ENCODE assay signal across 15 cellular contexts in genomic region chr1:157274698-157275534, GRCh38.
DNase-seq lines count a peak whose midpoint lies in the region; ATAC-seq and TF ChIP-seq lines count a peak whose summit lies in the region.
"Had no signal": no experiment of that assay in that cellular context is flagged by ENCODE, and none has a peak within 500 bp of the region (broad histone marks: within the 10 kb centered on the region; RNA-seq: fewer than 3 reads in every experiment).

No MANE protein-coding gene starts in this region.

- peaks cover 30% of the 10 kb centered on the region for H3K27me3 ChIP-seq in NT2/D1 (ENCODE audit: insufficient read depth, insufficient read length)
- H3K27me3 ChIP-seq: colonic mucosa had no signal

- WGBS in mesodermal cell (ENCODE audit: insufficient coverage in 2 of 2), 2 experiments: 88 to 93% methylated on average over 6 to 7 of the region's 8 CpGs

- DNase-seq in DMS53 treated with DMSO at 0.1 percent for 48 hours (lab: John Stamatoyannopoulos, UW; ENCODE audit: unreplicated experiment) (peak; percentile 48), NT2/D1 (ENCODE audit: low read depth, low spot score) (peak; percentile 6), dedifferentiated amniotic fluid mesenchymal stem cell (ENCODE audit: extremely low spot score) (peak; percentile 39), COR-L47 (lab: John Stamatoyannopoulos, UW) (no peak), GM13977 (ENCODE audit: low spot score) (no peak)
- DNase-seq in stimulated activated CD4-positive, alpha-beta T cell treated with anti-CD3 and anti-CD28 coated beads, Interleukin-2, amount 100 ng/mL, for 48 hours: no peak
- DNase-seq: activated CD4-positive, alpha-beta T cell treated with anti-CD3 and anti-CD28 coated beads, Interleukin-2, amount 50 U/mL, for 48 hours; activated naive CD4-positive, alpha-beta T cell treated with Interleukin-2 at 50 U/mL for 16 hours; colonic mucosa; NCI-H1930; occipital lobe; stimulated activated naive CD4-positive, alpha-beta T cell had no signal

- no peak overlapping the region for H3K9ac ChIP-seq in NT2/D1 (ENCODE audit: insufficient read length, low read depth)

- H3K4me3 ChIP-seq in NT2/D1 (ENCODE audit: insufficient read length, low read depth) (peak overlapping the region; percentile 13), mesodermal cell (ENCODE audit: extremely low read depth, insufficient read depth, low read length, poor library complexity, severe bottlenecking) (no peak overlapping the region)
- H3K4me3 ChIP-seq: colonic mucosa had no signal

- H3K27ac ChIP-seq in mesodermal cell (ENCODE audit: low read depth, low read length, severe bottlenecking): peak overlapping the region; percentile 18
- H3K27ac ChIP-seq: colonic mucosa had no signal

- H3K4me1 ChIP-seq in NT2/D1 (ENCODE audit: insufficient read depth, insufficient read length) (peaks cover 14% of the 10 kb centered on the region), mesodermal cell (ENCODE audit: control insufficient read depth, insufficient read depth, low read length, poor library complexity, severe bottlenecking) (peaks cover 23% of the 10 kb centered on the region)
- H3K4me1 ChIP-seq: colonic mucosa had no signal

- H3K36me3 ChIP-seq in NT2/D1 (ENCODE audit: insufficient read depth, insufficient read length, low read length) (no peaks in the 10 kb centered on the region), mesodermal cell (ENCODE audit: control insufficient read depth, insufficient read depth, low read length) (no peaks in the 10 kb centered on the region)
- H3K36me3 ChIP-seq: colonic mucosa had no signal

- no peak for TF ChIP-seq CTCF in GM13977 (IDR thresholded peaks at IDR 0.05; ENCODE audit: extremely low read depth, insufficient read depth, missing control alignments)

- no peak for ATAC-seq in GM21576 (IDR thresholded peaks at IDR 0.05; ENCODE audit: unreplicated experiment)
- ATAC-seq: HCT116 had no signal

- in situ Hi-C loops in GM13977 (cut with MboI; ENCODE audit: low pct_unique_long_range_greater_than_20kb, low sequenced_read_pairs, unreplicated experiment): no loop called here

- H3K9me3 ChIP-seq in NT2/D1 (ENCODE audit: insufficient read depth, low read length) (peaks cover 12% of the 10 kb centered on the region; the same call in 1 of the 2 replicates), mesodermal cell (ENCODE audit: control insufficient read depth, low read length) (no peaks in the 10 kb centered on the region)
- H3K9me3 ChIP-seq: colonic mucosa had no signal

Comparison
In these comparisons a context has a peak if more than half of its experiments do, and no peak if none do; other contexts are left out.
1. DNase-seq: peak in DMS53 treated with DMSO at 0.1 percent for 48 hours (single experiment), NT2/D1 (single experiment) and dedifferentiated amniotic fluid mesenchymal stem cell (single experiment); none in stimulated activated CD4-positive, alpha-beta T cell treated with anti-CD3 and anti-CD28 coated beads, Interleukin-2, amount 100 ng/mL, for 48 hours (0 of 2), COR-L47 (single experiment) and GM13977 (single experiment).